2 cellular contexts compared by ENCODE assay signal in genomic region chr2:76938153-76938552, GRCh38.
A peak's percentile ranks its signal among the peaks of the same experiment; 100 is the strongest.
TF ChIP-seq lines count a peak whose summit lies in the region.

No MANE protein-coding gene starts in this region.

TF ChIP-seq in SK-N-SH treated with all-trans-retinoic acid at 6 μM for 48 hours, 23 proteins besides CTCF, POLR2A, EP300 and RAD21 (continued from another document):
- TF ChIP-seq POU6F1 (CRISPR knock-in tag; IDR thresholded peaks at IDR 0.05; ENCODE audit: borderline replicate concordance, low read depth) (no peak), ISL1 (CRISPR knock-in tag; IDR thresholded peaks at IDR 0.05) (peak; percentile 81), RARB (CRISPR knock-in tag; IDR thresholded peaks at IDR 0.05) (no peak), PPARA (CRISPR knock-in tag; IDR thresholded peaks at IDR 0.05; ENCODE audit: borderline replicate concordance) (no peak), TCF4 (CRISPR knock-in tag; IDR thresholded peaks at IDR 0.05; ENCODE audit: borderline replicate concordance) (0 out of 2 replicates have a peak, but pooled peaks have one; percentile 53)

TF ChIP-seq in SK-N-SH, 30 proteins besides CTCF, POLR2A, EP300 and RAD21 (continued from another document):
- no peak for TF ChIP-seq REST (IDR thresholded peaks at IDR 0.05; ENCODE audit: low read depth, low read length)
